ENCODE assay signal across 8 cellular contexts in the genomic region with DNA sequence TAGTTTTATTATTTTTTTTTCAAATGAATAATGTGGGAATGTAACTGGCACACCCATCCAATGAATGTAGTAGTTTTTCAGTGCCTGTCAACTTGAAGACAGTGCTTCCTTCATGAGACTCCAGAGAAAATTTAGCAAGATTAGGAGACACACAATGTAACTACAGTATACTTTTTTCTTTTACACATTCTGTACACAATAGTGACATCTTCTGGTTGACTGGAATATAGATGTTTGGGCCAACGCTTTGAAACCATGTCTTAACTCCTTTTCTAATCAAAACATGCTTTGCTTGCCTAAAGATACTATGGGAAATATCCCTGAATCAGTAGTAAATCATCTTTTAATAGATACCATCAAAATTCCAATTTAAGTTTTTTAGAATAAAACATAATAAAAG.
A peak's percentile ranks its signal among the peaks of the same experiment; 100 is the strongest.
DNase-seq lines count a peak whose midpoint lies in the region; ATAC-seq, FAIRE-seq and TF ChIP-seq lines count a peak whose summit lies in the region.

No MANE protein-coding gene starts in this region.

- no peaks in the 10 kb centered on the region for H4K20me1 ChIP-seq in SU-DHL-6 (ENCODE audit: low read depth, low read length)

- no peaks in the 10 kb centered on the region for H3K36me3 ChIP-seq in SU-DHL-6 (ENCODE audit: low read length)

- H3K9ac ChIP-seq in SU-DHL-6 (ENCODE audit: low read length): no peak overlapping the region

- H3K4me2 ChIP-seq in SU-DHL-6 (ENCODE audit: low read depth, low read length, poor library complexity, severe bottlenecking): no peak overlapping the region

- H3K4me3 ChIP-seq in NB4 (ENCODE audit: low read depth, low read length) (no peak overlapping the region), SU-DHL-6 (ENCODE audit: insufficient read depth, low read length, poor library complexity, severe bottlenecking) (no peak overlapping the region)

- TF ChIP-seq POLR2A in NB4 (IDR thresholded peaks at IDR 0.05; ENCODE audit: extremely low read depth, insufficient read length): no peak

- H3K9me3 ChIP-seq in SU-DHL-6 (ENCODE audit: insufficient read depth, low read length): no peaks in the 10 kb centered on the region

- H3K27me3 ChIP-seq in SU-DHL-6 (ENCODE audit: low read length): no peaks in the 10 kb centered on the region

- no peak overlapping the region for H3K27ac ChIP-seq in SU-DHL-6 (ENCODE audit: low read depth, low read length)

- ATAC-seq in GM21528 (IDR thresholded peaks at IDR 0.05; ENCODE audit: low FRiP score, unreplicated experiment): peak; percentile 78

- no peak overlapping the region for H2AFZ ChIP-seq in SU-DHL-6 (ENCODE audit: low read depth, low read length, severe bottlenecking)

- TF ChIP-seq CTCF in NB4 (IDR thresholded peaks at IDR 0.05; ENCODE audit: low read depth, low read length) (peak; percentile 23), SU-DHL-6 (IDR thresholded peaks at IDR 0.05; ENCODE audit: insufficient read depth, low read length, poor library complexity, severe bottlenecking) (peak; percentile 41)

- no peaks in the 10 kb centered on the region for H3K9me2 ChIP-seq in SU-DHL-6 (replicated peaks; ENCODE audit: insufficient read depth, low read length)

- H3K79me2 ChIP-seq in SU-DHL-6 (ENCODE audit: insufficient read depth, low read length): no peaks in the 10 kb centered on the region

- no peak for FAIRE-seq in urothelium cell line (lab: Jason Lieb, UNC)

- no peaks in the 10 kb centered on the region for H3F3A ChIP-seq in SU-DHL-6 (ENCODE audit: insufficient read depth)

- DNase-seq in D341Med (ENCODE audit: low spot score) (peak; percentile 33), NB4 (ENCODE audit: low read depth) (peak; percentile 49), hepatic stellate cell (ENCODE audit: low spot score) (peak; percentile 5), urothelium cell line (ENCODE audit: low spot score) (peak; percentile 34), mucosa of gallbladder (ENCODE audit: low spot score) (no peak)
- no peak for DNase-seq in activated CD8-positive, alpha-beta memory T cell treated with anti-CD3 and anti-CD28 coated beads, Interleukin-2, amount 50 U/mL, for 4 hours

Comparison
In these comparisons a context has a peak if more than half of its experiments do, and no peak if none do; other contexts are left out.
1. DNase-seq: peak in D341Med (single experiment), NB4 (single experiment), hepatic stellate cell (single experiment) and urothelium cell line (single experiment); none in mucosa of gallbladder (single experiment) and activated CD8-positive, alpha-beta memory T cell treated with anti-CD3 and anti-CD28 coated beads, Interleukin-2, amount 50 U/mL, for 4 hours (single experiment).